22 cellular contexts compared by ENCODE assay signal in the genomic region with DNA sequence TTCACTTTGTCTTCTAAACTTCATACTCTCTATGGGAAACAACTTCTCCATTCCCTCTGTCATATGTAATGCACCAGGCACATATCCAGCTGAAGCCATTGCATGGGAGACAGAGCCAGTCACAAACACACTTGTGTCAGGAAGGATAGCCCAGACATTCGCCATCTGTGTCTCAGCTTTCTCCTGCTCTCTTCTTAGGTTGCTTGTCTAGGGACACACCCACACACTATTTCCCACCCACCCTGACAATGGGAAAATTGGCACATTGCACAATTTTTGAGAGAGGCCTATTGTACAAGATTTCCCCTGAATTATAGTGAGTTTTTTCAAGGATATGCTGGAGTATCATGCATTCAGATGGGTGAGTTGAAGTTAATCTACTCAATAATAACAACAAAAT.
"Had no signal": no experiment of that assay in that cellular context is flagged by ENCODE, and none has a peak within 500 bp of the region (broad histone marks: within the 10 kb centered on the region; RNA-seq: fewer than 3 reads in every experiment).

No MANE protein-coding gene starts in this region.

- DNase-seq: activated B cell treated with CpG ODN at 0.5 μM for 24 hours; activated CD4-positive, alpha-beta T cell treated with anti-CD3 and anti-CD28 coated beads, Interleukin-2, amount 50 U/mL, for 1 hour; activated CD8-positive, alpha-beta memory T cell treated with anti-CD3 and anti-CD28 coated beads, Interleukin-2, amount 10 ng/mL, durations not matched to agents 7 days and 5 days; activated CD8-positive, alpha-beta T cell treated with anti-CD3 and anti-CD28 coated beads, Interleukin-2, amount 10 ng/mL, durations not matched to agents 7 days and 5 days; activated T-cell treated with anti-CD3 and anti-CD28 coated beads, Interleukin-2, amount 50 U/mL, for 48 hours; cerebellar nuclear complex; colonic mucosa; dorsolateral prefrontal cortex; effector memory CD8-positive, alpha-beta T cell; foreskin melanocyte; mammary epithelial cell; naive B cell; pancreas; retina; stimulated activated CD4-positive, alpha-beta T cell treated with anti-CD3 and anti-CD28 coated beads, Interleukin-1b, Interleukin-23, amount 100 ng/mL, for 48 hours; stimulated activated CD4-positive, alpha-beta T cell treated with anti-CD3 and anti-CD28 coated beads, Interleukin-4, amount 100 ng/mL, for 4 hours; stimulated activated CD8-positive, alpha-beta memory T cell treated with anti-CD3 and anti-CD28 coated beads, Interleukin-4, amount 100 ng/mL, for 48 hours; T-helper 1 cell; tibial artery; upper lobe of right lung had no signal

- ATAC-seq: activated CD8-positive, alpha-beta memory T cell treated with anti-CD3 and anti-CD28 coated beads, Interleukin-2, amount 10 ng/mL, durations not matched to agents 7 days and 5 days; activated CD8-positive, alpha-beta T cell treated with anti-CD3 and anti-CD28 coated beads, Interleukin-2, amount 10 ng/mL, durations not matched to agents 7 days and 5 days; activated naive CD4-positive, alpha-beta T cell treated with anti-CD3 and anti-CD28 coated beads, Interleukin-2, amount 50 U/mL, for 72 hours; effector memory CD8-positive, alpha-beta T cell; pancreas; stimulated activated memory B cell treated with anti-CD40 and anti-IgM and Interleukin-4, amounts not matched to agents 10 μg/mL and 1 μg/mL and 100 μg/mL, for 72 hours; upper lobe of right lung had no signal
